19 cellular contexts compared by ENCODE assay signal in genomic region chr17:17387017-17387416, GRCh38.
DNase-seq lines count a peak whose midpoint lies in the region; ATAC-seq, FAIRE-seq and TF ChIP-seq lines count a peak whose summit lies in the region.
"Had no signal": no experiment of that assay in that cellular context is flagged by ENCODE, and none has a peak within 500 bp of the region (broad histone marks: within the 10 kb centered on the region; RNA-seq: fewer than 3 reads in every experiment).

No MANE protein-coding gene starts in this region.

- no peaks in the 10 kb centered on the region for H3K27me3 Mint-ChIP-seq in neural crest cell (ENCODE audit: low read depth)

- ATAC-seq in GM19463 (IDR thresholded peaks at IDR 0.05; ENCODE audit: unreplicated experiment): no peak
- no peak for ATAC-seq in stimulated activated effector memory CD8-positive, alpha-beta T cell treated with anti-CD3 and anti-CD28 coated beads, Interleukin-12 subunit alpha, Interleukin-12 subunit beta, amount 100 ng/mL, for 72 hours
- ATAC-seq: activated CD8-positive, alpha-beta T cell treated with anti-CD3 and anti-CD28 coated beads for 36 hours; activated T-cell treated with anti-CD3 and anti-CD28 coated beads, Interleukin-2, amount 50 U/mL, for 72 hours had no signal

- H3K4me3 ChIP-seq in bronchial epithelial cell (ENCODE audit: low read depth, low read length): no peak overlapping the region
- H3K4me3 ChIP-seq: BLaER1, cardiac muscle cell, tibial nerve had no signal

- H3K36me3 Mint-ChIP-seq in neural crest cell (ENCODE audit: low read depth): no peaks in the 10 kb centered on the region
- peaks cover 6% of the 10 kb centered on the region for H3K36me3 Mint-ChIP-seq in stimulated activated effector memory CD8-positive, alpha-beta T cell treated with anti-CD3 and anti-CD28 coated beads, Interleukin-12 subunit alpha, Interleukin-12 subunit beta, amount 100 ng/mL, for 72 hours
- H3K36me3 Mint-ChIP-seq: activated naive CD8-positive, alpha-beta T cell treated with anti-CD3 and anti-CD28 coated beads, Interleukin-2, amount 10 ng/mL, durations not matched to agents 7 days and 5 days had no signal

- H3K4me1 Mint-ChIP-seq in neural crest cell: peaks cover 31% of the 10 kb centered on the region
- H3K4me1 Mint-ChIP-seq in stimulated activated effector memory CD8-positive, alpha-beta T cell treated with anti-CD3 and anti-CD28 coated beads, Interleukin-12 subunit alpha, Interleukin-12 subunit beta, amount 100 ng/mL, for 72 hours: peaks cover 16% of the 10 kb centered on the region

- H3K36me3 ChIP-seq in bronchial epithelial cell (ENCODE audit: control insufficient read depth, insufficient read depth, low read length): no peaks in the 10 kb centered on the region
- H3K36me3 ChIP-seq: BLaER1, cardiac muscle cell, tibial nerve, WERI-Rb-1 had no signal

- H3K9me3 Mint-ChIP-seq in neural crest cell: no peaks in the 10 kb centered on the region
- H3K9me3 Mint-ChIP-seq in stimulated activated effector memory CD8-positive, alpha-beta T cell treated with anti-CD3 and anti-CD28 coated beads, Interleukin-12 subunit alpha, Interleukin-12 subunit beta, amount 100 ng/mL, for 72 hours: no peaks in the 10 kb centered on the region
- H3K9me3 Mint-ChIP-seq: activated CD8-positive, alpha-beta T cell treated with anti-CD3 and anti-CD28 coated beads for 36 hours; activated naive CD8-positive, alpha-beta T cell treated with anti-CD3 and anti-CD28 coated beads, Interleukin-2, amount 10 ng/mL, durations not matched to agents 7 days and 5 days; activated T-cell treated with anti-CD3 and anti-CD28 coated beads, Interleukin-2, amount 50 U/mL, for 72 hours had no signal

- H3K27ac Mint-ChIP-seq in neural crest cell (ENCODE audit: unreplicated experiment): no peak overlapping the region
- no peak overlapping the region for H3K27ac Mint-ChIP-seq in stimulated activated effector memory CD8-positive, alpha-beta T cell treated with anti-CD3 and anti-CD28 coated beads, Interleukin-12 subunit alpha, Interleukin-12 subunit beta, amount 100 ng/mL, for 72 hours
- H3K27ac Mint-ChIP-seq: activated CD8-positive, alpha-beta T cell treated with anti-CD3 and anti-CD28 coated beads for 36 hours; activated naive CD8-positive, alpha-beta T cell treated with anti-CD3 and anti-CD28 coated beads, Interleukin-2, amount 10 ng/mL, durations not matched to agents 7 days and 5 days; activated T-cell treated with anti-CD3 and anti-CD28 coated beads, Interleukin-2, amount 50 U/mL, for 72 hours had no signal

- peaks cover 3% of the 10 kb centered on the region for H3K27me3 ChIP-seq in bronchial epithelial cell (ENCODE audit: control insufficient read depth, insufficient read depth, low read length)
- H3K27me3 ChIP-seq: BLaER1, cardiac muscle cell, tibial nerve had no signal

- TF ChIP-seq CTCF in bronchial epithelial cell (IDR thresholded peaks at IDR 0.05; ENCODE audit: insufficient read depth, low read length, severe bottlenecking): no peak
- TF ChIP-seq CTCF in neural crest cell (conservative IDR thresholded peaks at IDR 0.05): no peak

- peak; percentile 47 for FAIRE-seq in bronchial epithelial cell (lab: Jason Lieb, UNC)

- peak; percentile 12 for DNase-seq in DMS79 treated with DMSO at 0.1 percent for 48 hours (lab: John Stamatoyannopoulos, UW)
- DNase-seq in DMS79 (lab: John Stamatoyannopoulos, UW): no peak
- peak; percentile 51 for DNase-seq in NCI-H187 treated with DMSO at 0.1 percent for 48 hours (lab: John Stamatoyannopoulos, UW)
- DNase-seq in bronchial epithelial cell (ENCODE audit: low read depth): peak; percentile 91
- DNase-seq in neural crest cell (ENCODE audit: low read depth, low spot score): no peak
- DNase-seq in OCI-M1 (lab: John Stamatoyannopoulos, UW): no peak
- no peak for DNase-seq in stimulated activated effector memory CD8-positive, alpha-beta T cell treated with anti-CD3 and anti-CD28 coated beads, Interleukin-12 subunit alpha, Interleukin-12 subunit beta, amount 100 ng/mL, for 72 hours (ENCODE audit: low spot score in 2 of 2)
- DNase-seq: activated CD8-positive, alpha-beta T cell treated with anti-CD3 and anti-CD28 coated beads for 36 hours; activated naive CD8-positive, alpha-beta T cell treated with anti-CD3 and anti-CD28 coated beads, Interleukin-2, amount 10 ng/mL, durations not matched to agents 7 days and 5 days; activated T-cell treated with anti-CD3 and anti-CD28 coated beads, Interleukin-2, amount 50 U/mL, for 72 hours; effector CD8-positive, alpha-beta T cell; left ventricle myocardium superior; NCI-H1105 treated with DMSO at 0.1 percent for 48 hours; SHP77; WERI-Rb-1 had no signal

- H3K4me3 Mint-ChIP-seq in neural crest cell: peak overlapping the region; percentile 19
- H3K4me3 Mint-ChIP-seq in stimulated activated effector memory CD8-positive, alpha-beta T cell treated with anti-CD3 and anti-CD28 coated beads, Interleukin-12 subunit alpha, Interleukin-12 subunit beta, amount 100 ng/mL, for 72 hours: no peak overlapping the region
- H3K4me3 Mint-ChIP-seq: activated CD8-positive, alpha-beta T cell treated with anti-CD3 and anti-CD28 coated beads for 36 hours; activated naive CD8-positive, alpha-beta T cell treated with anti-CD3 and anti-CD28 coated beads, Interleukin-2, amount 10 ng/mL, durations not matched to agents 7 days and 5 days; activated T-cell treated with anti-CD3 and anti-CD28 coated beads, Interleukin-2, amount 50 U/mL, for 72 hours had no signal

Comparison
In these comparisons a context has a peak if more than half of its experiments do, and no peak if none do; other contexts are left out.
1. DNase-seq: peak in DMS79 treated with DMSO at 0.1 percent for 48 hours (single experiment), NCI-H187 treated with DMSO at 0.1 percent for 48 hours (single experiment) and bronchial epithelial cell (single experiment); none in DMS79 (single experiment), neural crest cell (single experiment), OCI-M1 (single experiment) and stimulated activated effector memory CD8-positive, alpha-beta T cell treated with anti-CD3 and anti-CD28 coated beads, Interleukin-12 subunit alpha, Interleukin-12 subunit beta, amount 100 ng/mL, for 72 hours (0 of 2).